Comparison of ENCODE assay signal across 1 cellular context in the genomic region with DNA sequence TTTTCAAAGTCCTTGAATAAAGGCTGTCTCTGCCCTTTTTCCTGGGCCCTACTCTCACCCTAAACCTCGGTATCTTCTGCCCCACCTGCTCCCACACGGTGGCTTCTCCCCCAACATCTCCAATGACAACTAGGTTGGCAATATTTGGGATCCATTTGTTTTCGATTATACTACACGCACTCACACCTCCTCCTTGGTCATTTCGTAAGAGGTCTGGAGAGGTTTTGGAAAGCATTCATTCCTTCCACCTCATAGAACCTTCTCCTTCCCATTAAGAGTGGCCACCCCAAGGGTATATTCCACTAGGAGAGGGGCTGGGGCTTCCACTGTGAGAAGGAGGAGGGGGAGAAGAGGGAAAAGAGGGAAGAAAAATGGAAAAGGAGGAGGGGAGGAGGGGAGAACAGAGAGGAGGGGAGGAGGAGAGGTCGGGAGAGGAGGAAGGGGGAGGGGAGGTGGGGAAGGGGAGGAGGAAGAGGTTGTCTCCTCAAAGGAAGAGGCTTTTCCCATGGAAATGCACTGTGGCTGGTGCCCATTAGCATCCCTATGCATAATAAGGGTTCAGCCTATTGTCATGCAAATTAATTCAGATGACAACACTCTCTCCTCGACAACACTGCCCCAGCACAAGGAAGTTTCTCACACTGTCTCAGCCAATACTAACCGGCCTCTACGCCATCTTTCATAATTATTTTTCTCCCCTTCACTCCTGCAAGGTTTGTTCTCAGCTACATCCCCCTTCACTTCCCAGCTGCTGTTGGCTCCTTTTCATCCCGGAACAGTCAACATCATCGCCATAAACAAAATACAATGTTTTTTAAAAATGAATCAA.
TF ChIP-seq lines count a peak whose summit lies in the region.

No MANE protein-coding gene starts in this region.

TF ChIP-seq in neural cell, 6 proteins besides CTCF, POLR2A, EP300 and RAD21 (continued from another document):
- TF ChIP-seq, protein P1, sequence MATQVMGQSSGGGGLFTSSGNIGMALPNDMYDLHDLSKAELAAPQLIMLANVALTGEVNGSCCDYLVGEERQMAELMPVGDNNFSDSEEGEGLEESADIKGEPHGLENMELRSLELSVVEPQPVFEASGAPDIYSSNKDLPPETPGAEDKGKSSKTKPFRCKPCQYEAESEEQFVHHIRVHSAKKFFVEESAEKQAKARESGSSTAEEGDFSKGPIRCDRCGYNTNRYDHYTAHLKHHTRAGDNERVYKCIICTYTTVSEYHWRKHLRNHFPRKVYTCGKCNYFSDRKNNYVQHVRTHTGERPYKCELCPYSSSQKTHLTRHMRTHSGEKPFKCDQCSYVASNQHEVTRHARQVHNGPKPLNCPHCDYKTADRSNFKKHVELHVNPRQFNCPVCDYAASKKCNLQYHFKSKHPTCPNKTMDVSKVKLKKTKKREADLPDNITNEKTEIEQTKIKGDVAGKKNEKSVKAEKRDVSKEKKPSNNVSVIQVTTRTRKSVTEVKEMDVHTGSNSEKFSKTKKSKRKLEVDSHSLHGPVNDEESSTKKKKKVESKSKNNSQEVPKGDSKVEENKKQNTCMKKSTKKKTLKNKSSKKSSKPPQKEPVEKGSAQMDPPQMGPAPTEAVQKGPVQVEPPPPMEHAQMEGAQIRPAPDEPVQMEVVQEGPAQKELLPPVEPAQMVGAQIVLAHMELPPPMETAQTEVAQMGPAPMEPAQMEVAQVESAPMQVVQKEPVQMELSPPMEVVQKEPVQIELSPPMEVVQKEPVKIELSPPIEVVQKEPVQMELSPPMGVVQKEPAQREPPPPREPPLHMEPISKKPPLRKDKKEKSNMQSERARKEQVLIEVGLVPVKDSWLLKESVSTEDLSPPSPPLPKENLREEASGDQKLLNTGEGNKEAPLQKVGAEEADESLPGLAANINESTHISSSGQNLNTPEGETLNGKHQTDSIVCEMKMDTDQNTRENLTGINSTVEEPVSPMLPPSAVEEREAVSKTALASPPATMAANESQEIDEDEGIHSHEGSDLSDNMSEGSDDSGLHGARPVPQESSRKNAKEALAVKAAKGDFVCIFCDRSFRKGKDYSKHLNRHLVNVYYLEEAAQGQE (IDR thresholded peaks at IDR 0.05; ENCODE audit: borderline replicate concordance) = no peak
- TF ChIP-seq EZH2 (IDR thresholded peaks at IDR 0.05; ENCODE audit: borderline replicate concordance, insufficient read depth, low read length, poor library complexity, severe bottlenecking) (no peak), MXI1 (conservative IDR thresholded peaks at IDR 0.05; ENCODE audit: poor library complexity, severe bottlenecking) (no peak), SMC3 (conservative IDR thresholded peaks at IDR 0.05; ENCODE audit: poor library complexity) (no peak), TAF1 (IDR thresholded peaks at IDR 0.05; ENCODE audit: low read depth) (no peak)
